9 cellular contexts compared by ENCODE assay signal in genomic region chr15:65021475-65021874, GRCh38. TPM values are rescaled to one million over a fixed set of nuclear protein-coding genes. Genes with fewer than 3 reads are reported as not detected.
"Had no signal": no experiment of that assay in that cellular context is flagged by ENCODE, and none has a peak within 500 bp of the region (broad histone marks: within the 10 kb centered on the region; RNA-seq: fewer than 3 reads in every experiment).

No MANE protein-coding gene starts in this region.

- FAIRE-seq: G401.6, GM12878, GM12891, GM12892, GM18507, GM19239 had no signal

- DNase-seq: GDM1, GF-D8 had no signal

- H3K4me3 ChIP-seq: GM12878 had no signal

- ATAC-seq: GM12878 had no signal

RNA-seq across cellular contexts. Expression of gene SLC51B, which starts 23.7 kb away (rescaled TPM):
- total RNA-seq: G401 had no signal

RNA-seq across cellular contexts. Expression of gene RASL12, which starts 46.3 kb away (rescaled TPM):
- total RNA-seq: G401 had no signal
- polyA plus RNA-seq: GM12878 had no signal

RNA-seq across cellular contexts. Expression of gene KBTBD13, which starts 55.1 kb away (rescaled TPM):
- total RNA-seq: G401 had no signal
- polyA plus RNA-seq: GM12878 had no signal
